Comparison of ENCODE assay signal across 15 cellular contexts in the genomic region with DNA sequence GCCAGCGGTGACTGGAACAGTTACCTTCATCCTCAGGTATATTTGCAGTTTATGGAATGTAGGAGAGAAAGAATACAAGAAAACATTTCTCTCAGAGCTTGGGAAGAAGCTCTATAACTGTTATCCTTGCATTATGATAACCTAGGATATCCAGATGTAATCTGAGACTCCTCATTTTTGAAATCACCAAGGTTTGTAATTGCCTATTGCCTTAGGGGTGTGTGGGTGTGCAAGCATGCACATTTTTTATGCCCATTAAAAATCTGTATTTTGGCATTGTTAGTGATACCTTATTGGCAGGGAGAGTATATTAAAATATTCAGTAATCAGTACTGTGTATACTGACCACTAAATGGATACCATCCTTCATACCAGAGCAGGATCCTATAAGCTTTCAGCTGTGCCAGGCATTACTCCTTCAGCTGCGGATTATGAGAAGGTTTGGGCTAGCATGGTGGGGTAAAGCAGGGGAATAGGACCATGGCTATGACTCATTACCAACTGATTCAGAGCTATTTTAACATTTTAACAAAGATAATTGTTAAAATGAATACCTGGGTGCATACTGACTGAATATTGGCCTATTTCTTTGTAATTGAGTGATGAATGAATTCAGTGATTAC. TPM values are rescaled to one million over a fixed set of nuclear protein-coding genes. Genes with fewer than 3 reads are reported as not detected.
DNase-seq lines count a peak whose midpoint lies in the region; ATAC-seq and TF ChIP-seq lines count a peak whose summit lies in the region.
"Had no signal": no experiment of that assay in that cellular context is flagged by ENCODE, and none has a peak within 500 bp of the region (broad histone marks: within the 10 kb centered on the region; RNA-seq: fewer than 3 reads in every experiment).

No MANE protein-coding gene starts in this region.

- H3K9me3 ChIP-seq in HCT116 (ENCODE audit: control insufficient read depth in 1 of 2, insufficient read depth in 1 of 2, low read depth in 1 of 2, low read length in 2 of 2) (no peaks in the 10 kb centered on the region), osteoblast (ENCODE audit: low read depth, low read length) (peaks cover 3% of the 10 kb centered on the region)
- H3K9me3 ChIP-seq: BE2C had no signal

- DNase-seq in HCT116 (ENCODE audit: low read depth, low spot score) (no peak), RPMI7951 (ENCODE audit: low read depth) (peak; percentile 35), osteoblast (ENCODE audit: insufficient read length, low spot score, missing footprints) (no peak), AML-193 (lab: John Stamatoyannopoulos, UW) (no peak)
- DNase-seq in effector memory CD8-positive, alpha-beta T cell: no peak
- DNase-seq: activated naive CD4-positive, alpha-beta T cell; BE2C; NCI-H2029 treated with DMSO at 0.1 percent for 48 hours; NCI-H526 treated with DMSO at 0.1 percent for 48 hours; T-cell; WERI-Rb-1 had no signal

- no peak overlapping the region for H2AFZ ChIP-seq in HCT116 (ENCODE audit: low read depth, low read length, poor library complexity, severe bottlenecking)
- no peak overlapping the region for H2AFZ ChIP-seq in osteoblast (ENCODE audit: low read length)

- POLR2A ChIA-PET in HCT116 (lab: Charles Lee): no interaction called here

- RAD21 ChIA-PET in HCT116 (lab: Charles Lee; ENCODE audit: low non-redundant PET in 1 of 2, low total read pairs in 2 of 2, uncharacterized antibody in 2 of 2, unreplicated experiment in 2 of 2): no interaction called here

- H3K27ac Mint-ChIP-seq in effector memory CD8-positive, alpha-beta T cell: peak overlapping the region; percentile 69 to 78
- H3K27ac Mint-ChIP-seq: T-cell had no signal

- H3K9me2 ChIP-seq in HCT116 (ENCODE audit: insufficient read depth): no peaks in the 10 kb centered on the region

- BruUV-seq in HCT116 (replicated peaks; lab: Mats Ljungman, UMichigan): no TSS peak

- TF ChIP-seq RAD21 in HCT116 (IDR thresholded peaks at IDR 0.05; ENCODE audit: low read depth): no peak

- H3K4me2 ChIP-seq in HCT116 (ENCODE audit: low read length): peak overlapping the region; percentile 39
- H3K4me2 ChIP-seq in osteoblast (ENCODE audit: insufficient read depth, low read length): peak overlapping the region; percentile 29

- H3K79me2 ChIP-seq in HCT116 (ENCODE audit: insufficient read depth, low read length) (peaks cover 99% of the 10 kb centered on the region), osteoblast (ENCODE audit: insufficient read depth, low read length) (peaks cover 97% of the 10 kb centered on the region)

- H3K27ac ChIP-seq in HCT116 (ENCODE audit: low read depth, low read length) (no peak overlapping the region), osteoblast (ENCODE audit: low read depth, low read length) (peak overlapping the region; percentile 8)
- H3K27ac ChIP-seq: WERI-Rb-1 had no signal

- intact Hi-C loops in HCT116 (cut with micrococcal nuclease): no loop called here

- no peak overlapping the region; the same call in 1 of the 2 replicates for H3K9ac ChIP-seq in HCT116 (ENCODE audit: low read length)

- no peak overlapping the region for H3K4me3 Mint-ChIP-seq in effector memory CD8-positive, alpha-beta T cell
- H3K4me3 Mint-ChIP-seq: neural crest cell had no signal

- peaks cover 5 to 11% of the 10 kb centered on the region in 2 experiments; a peak in 2 of 4 replicates for H3K36me3 ChIP-seq in HCT116 (ENCODE audit: control insufficient read depth in 1 of 2, insufficient read depth in 2 of 2, low read length in 2 of 2)
- H3K36me3 ChIP-seq in osteoblast (ENCODE audit: insufficient read depth, low read length): peaks cover 11% of the 10 kb centered on the region

- no peak overlapping the region for H3K4me3 ChIP-seq in HCT116 (replicated peaks in 1 of 2; ENCODE audit: low read depth in 1 of 2, low read length in 2 of 2)
- no peak overlapping the region for H3K4me3 ChIP-seq in osteoblast (ENCODE audit: insufficient read depth, low read length)

- no peaks in the 10 kb centered on the region for H3K27me3 Mint-ChIP-seq in effector memory CD8-positive, alpha-beta T cell
- H3K27me3 Mint-ChIP-seq: T-cell had no signal

- no peaks in the 10 kb centered on the region for H3K9me3 Mint-ChIP-seq in effector memory CD8-positive, alpha-beta T cell
- H3K9me3 Mint-ChIP-seq: neural crest cell had no signal

- TF ChIP-seq POLR2A in HCT116 (IDR thresholded peaks at IDR 0.05; ENCODE audit: borderline replicate concordance, extremely low read depth, insufficient read depth, insufficient read length): no peak

- ATAC-seq in HCT116: no peak
- no peak for ATAC-seq in effector memory CD8-positive, alpha-beta T cell (replicated peaks)
- ATAC-seq in HG03442 (IDR thresholded peaks at IDR 0.05; ENCODE audit: unreplicated experiment): no peak
- ATAC-seq in HG02973 (IDR thresholded peaks at IDR 0.05; ENCODE audit: unreplicated experiment): no peak
- ATAC-seq in HG02623 (IDR thresholded peaks at IDR 0.05; ENCODE audit: unreplicated experiment): no peak
- ATAC-seq: T-cell had no signal

- no peak for TF ChIP-seq CTCF in HCT116 (IDR thresholded peaks at IDR 0.05 in 2 of 3, conservative IDR thresholded peaks at IDR 0.05 in 1 of 3; ENCODE audit: borderline replicate concordance in 1 of 3, insufficient read depth in 1 of 3, low read depth in 2 of 3, low read length in 2 of 3)
- TF ChIP-seq CTCF in osteoblast (IDR thresholded peaks at IDR 0.05; ENCODE audit: extremely low read depth, low read depth, low read length): no peak

- H3K27me3 ChIP-seq in HCT116 (ENCODE audit: insufficient read depth, low read length): no peaks in the 10 kb centered on the region
- no peaks in the 10 kb centered on the region for H3K27me3 ChIP-seq in osteoblast (ENCODE audit: insufficient read depth, low read length)
- H3K27me3 ChIP-seq: BE2C had no signal

- peaks cover 16% of the 10 kb centered on the region; the same call in 1 of the 2 replicates for H4K20me1 ChIP-seq in HCT116 (ENCODE audit: insufficient read depth)
- peaks cover 81% of the 10 kb centered on the region for H4K20me1 ChIP-seq in osteoblast (ENCODE audit: insufficient read depth, low read length)

- H3K36me3 Mint-ChIP-seq in effector memory CD8-positive, alpha-beta T cell (ENCODE audit: insufficient read depth): peaks cover 7% of the 10 kb centered on the region

- peaks cover 27 to 70% of the 10 kb centered on the region in 2 donors for H3K4me1 Mint-ChIP-seq in effector memory CD8-positive, alpha-beta T cell (ENCODE audit: low read depth in 2 of 2)

- peaks cover 26 to 40% of the 10 kb centered on the region in 2 experiments for H3K4me1 ChIP-seq in HCT116 (ENCODE audit: control insufficient read depth in 1 of 2, insufficient read depth in 2 of 2, low read length in 2 of 2)
- H3K4me1 ChIP-seq in osteoblast (ENCODE audit: insufficient read depth, low read length): peaks cover 30% of the 10 kb centered on the region
- H3K4me1 ChIP-seq: BE2C had no signal

- CTCF ChIA-PET in HCT116 (lab: Charles Lee): no interaction called here

TF ChIP-seq in HCT116, 20 proteins besides CTCF, POLR2A, EP300 and RAD21 (continues in another document):
- TF ChIP-seq ZBTB33 (IDR thresholded peaks at IDR 0.05; ENCODE audit: extremely low read depth, insufficient replicate concordance, low read length) (no peak), POLR2AphosphoS5 (IDR thresholded peaks at IDR 0.05; ENCODE audit: low read depth, low read length) (no peak), EZH2 (IDR thresholded peaks at IDR 0.05) (no peak), SP1 (IDR thresholded peaks at IDR 0.05; ENCODE audit: low read depth) (no peak), FOSL1 (IDR thresholded peaks at IDR 0.05; ENCODE audit: low read depth) (no peak), EGR1 (IDR thresholded peaks at IDR 0.05; ENCODE audit: low read depth) (no peak), MAX (IDR thresholded peaks at IDR 0.05) (no peak), ELF1 (IDR thresholded peaks at IDR 0.05; ENCODE audit: borderline replicate concordance, low read depth) (no peak), CEBPB (IDR thresholded peaks at IDR 0.05; ENCODE audit: low read depth) (no peak), TCF7L2 (IDR thresholded peaks at IDR 0.05; ENCODE audit: borderline replicate concordance, extremely low read depth, insufficient read depth, insufficient read length) (no peak), CBX3 (IDR thresholded peaks at IDR 0.05; ENCODE audit: low read depth) (no peak), ZFX (IDR thresholded peaks at IDR 0.05) (no peak), JUND (IDR thresholded peaks at IDR 0.05) (no peak), YY1 (IDR thresholded peaks at IDR 0.05; ENCODE audit: extremely low read depth, insufficient replicate concordance, low read depth, low read length) (no peak), ATF3 (IDR thresholded peaks at IDR 0.05) (no peak), SRF (IDR thresholded peaks at IDR 0.05; ENCODE audit: low read depth) (no peak)

RNA-seq across cellular contexts. Expression of gene SEC24B, which starts 8.4 kb away (rescaled TPM):
- total RNA-seq in HCT116 (2021; ENCODE audit: unreplicated experiment) (33.0 TPM), osteoblast (18.1 and 22.7 TPM in 2 replicates)
- 17.7 and 21.0 TPM in 2 replicates for polyA plus RNA-seq in HCT116 (2012)
- 15.4 and 21.1 TPM in 2 replicates for total RNA-seq in RPMI7951 (2014; rRNA removed; shearing (Covaris generic))
